In genomic region chr19:41311613-41312012, GRCh38 we compare ENCODE assay signal across 10 cellular contexts. TPM values are rescaled to one million over a fixed set of nuclear protein-coding genes. Genes with fewer than 3 reads are reported as not detected.
DNase-seq lines count a peak whose midpoint lies in the region; ATAC-seq lines count a peak whose summit lies in the region.
"Had no signal": no experiment of that assay in that cellular context is flagged by ENCODE, and none has a peak within 500 bp of the region (broad histone marks: within the 10 kb centered on the region; RNA-seq: fewer than 3 reads in every experiment).

No MANE protein-coding gene starts in this region.

- ATAC-seq in T-helper 17 cell (no peak), GM19035 (IDR thresholded peaks at IDR 0.05; ENCODE audit: unreplicated experiment) (no peak), GM18517 (IDR thresholded peaks at IDR 0.05; ENCODE audit: unreplicated experiment) (no peak)
- ATAC-seq in stimulated activated naive CD8-positive, alpha-beta T cell treated with anti-CD3 and anti-CD28 coated beads, Interleukin-15, amount 100 ng/mL, for 72 hours = no peak

- peak overlapping the region; percentile 95 for H3K4me3 Mint-ChIP-seq in activated naive CD4-positive, alpha-beta T cell treated with anti-CD3 and anti-CD28 coated beads for 36 hours
- peak overlapping the region; percentile 66 for H3K4me3 Mint-ChIP-seq in T-helper 17 cell
- peak overlapping the region; percentile 88 to 99 for H3K4me3 Mint-ChIP-seq in stimulated activated naive CD8-positive, alpha-beta T cell treated with anti-CD3 and anti-CD28 coated beads, Interleukin-15, amount 100 ng/mL, for 72 hours

- peaks cover 61% of the 10 kb centered on the region for H3K4me1 Mint-ChIP-seq in activated naive CD4-positive, alpha-beta T cell treated with anti-CD3 and anti-CD28 coated beads for 36 hours (ENCODE audit: low read depth)
- H3K4me1 Mint-ChIP-seq in T-helper 17 cell = peaks cover 55% of the 10 kb centered on the region
- H3K4me1 Mint-ChIP-seq in stimulated activated naive CD8-positive, alpha-beta T cell treated with anti-CD3 and anti-CD28 coated beads, Interleukin-15, amount 100 ng/mL, for 72 hours = peaks cover 55% of the 10 kb centered on the region

- DNase-seq in activated naive CD4-positive, alpha-beta T cell treated with anti-CD3 and anti-CD28 coated beads for 36 hours = no peak
- DNase-seq in activated naive CD4-positive, alpha-beta T cell treated with anti-CD3 and anti-CD28 coated beads, Interleukin-2, amount 50 U/mL, for 16 hours = no peak
- DNase-seq in T-helper 17 cell = no peak
- DNase-seq in glomerular visceral epithelial cell (ENCODE audit: extremely low spot score) = peak; percentile 24
- no peak for DNase-seq in stimulated activated naive CD8-positive, alpha-beta T cell treated with anti-CD3 and anti-CD28 coated beads, Interleukin-15, amount 100 ng/mL, for 72 hours
- DNase-seq in ecto neural progenitor cell (ENCODE audit: low spot score) = no peak
- DNase-seq: cortex of kidney, NCI-H1694 had no signal

- no peak overlapping the region for H3K27ac Mint-ChIP-seq in activated naive CD4-positive, alpha-beta T cell treated with anti-CD3 and anti-CD28 coated beads for 36 hours
- peak overlapping the region; percentile 100 for H3K27ac Mint-ChIP-seq in T-helper 17 cell
- peak overlapping the region in 1 of 2 donors; percentile 64 for H3K27ac Mint-ChIP-seq in stimulated activated naive CD8-positive, alpha-beta T cell treated with anti-CD3 and anti-CD28 coated beads, Interleukin-15, amount 100 ng/mL, for 72 hours

- H3K36me3 Mint-ChIP-seq in activated naive CD4-positive, alpha-beta T cell treated with anti-CD3 and anti-CD28 coated beads for 36 hours (ENCODE audit: low read depth) = peaks cover 34% of the 10 kb centered on the region
- peaks cover 18% of the 10 kb centered on the region for H3K36me3 Mint-ChIP-seq in T-helper 17 cell (ENCODE audit: low read depth)

- CTCF ChIA-PET in activated naive CD4-positive, alpha-beta T cell treated with anti-CD3 and anti-CD28 coated beads for 36 hours (lab: Charles Lee) = interaction anchor here (0.7 to 1.7 kb wide), 3 partner anchors 10 to 252 kb away, joined by 3 read pairs; no protein-coding TSS in a partner anchor

- H3K9me3 ChIP-seq in T-helper 17 cell (ENCODE audit: control insufficient read depth, low read length, poor library complexity, severe bottlenecking) = no peaks in the 10 kb centered on the region

- intact Hi-C loops in activated naive CD4-positive, alpha-beta T cell treated with anti-CD3 and anti-CD28 coated beads for 36 hours (cut with micrococcal nuclease) = no loop called here

- H3K9me3 Mint-ChIP-seq in activated naive CD4-positive, alpha-beta T cell treated with anti-CD3 and anti-CD28 coated beads for 36 hours = no peaks in the 10 kb centered on the region
- H3K9me3 Mint-ChIP-seq in stimulated activated naive CD8-positive, alpha-beta T cell treated with anti-CD3 and anti-CD28 coated beads, Interleukin-15, amount 100 ng/mL, for 72 hours = no peaks in the 10 kb centered on the region

- H3K27me3 Mint-ChIP-seq in activated naive CD4-positive, alpha-beta T cell treated with anti-CD3 and anti-CD28 coated beads for 36 hours (ENCODE audit: low read depth) = no peaks in the 10 kb centered on the region
- H3K27me3 Mint-ChIP-seq in T-helper 17 cell = no peaks in the 10 kb centered on the region
- H3K27me3 Mint-ChIP-seq in stimulated activated naive CD8-positive, alpha-beta T cell treated with anti-CD3 and anti-CD28 coated beads, Interleukin-15, amount 100 ng/mL, for 72 hours = no peaks in the 10 kb centered on the region

RNA-seq across cellular contexts. Expression of gene CCDC97, which starts 1.6 kb away (rescaled TPM):
- 10 to 100 TPM; 14.9 to 15.8 TPM for total RNA-seq in activated naive CD4-positive, alpha-beta T cell treated with anti-CD3 and anti-CD28 coated beads for 36 hours
- total RNA-seq in T-helper 17 cell = 10 to 100 TPM; 34.7 to 35.4 TPM

RNA-seq across cellular contexts. Expression of gene TGFB1, which starts 42.1 kb away (rescaled TPM):
- total RNA-seq in activated naive CD4-positive, alpha-beta T cell treated with anti-CD3 and anti-CD28 coated beads for 36 hours = 10 to 100 TPM; 94.4 to 95.6 TPM
- total RNA-seq in T-helper 17 cell = 100 to 1,000 TPM; 408 to 431 TPM

RNA-seq across cellular contexts. Expression of gene HNRNPUL1, which starts 47.4 kb away (rescaled TPM):
- total RNA-seq in activated naive CD4-positive, alpha-beta T cell treated with anti-CD3 and anti-CD28 coated beads for 36 hours = 100 to 1,000 TPM; 298 to 301 TPM
- 100 to 1,000 TPM; 316 to 329 TPM for total RNA-seq in T-helper 17 cell

RNA-seq across cellular contexts. Expression of gene B9D2, which starts 52.3 kb away (rescaled TPM):
- total RNA-seq in activated naive CD4-positive, alpha-beta T cell treated with anti-CD3 and anti-CD28 coated beads for 36 hours = 1 to 10 TPM; 3.5 to 4.1 TPM
- 10 to 100 TPM; 37.1 to 41.4 TPM for total RNA-seq in T-helper 17 cell

Comparison
In these comparisons a context has a peak if more than half of its experiments do, and no peak if none do; other contexts are left out.
1. RNA of gene TGFB1, which starts 42.1 kb away (total RNA-seq): 408 to 431 TPM in T-helper 17 cell; 94.4 to 95.6 TPM in activated naive CD4-positive, alpha-beta T cell treated with anti-CD3 and anti-CD28 coated beads for 36 hours; every median in the first group is over 4 times any median in the second.
2. Peak in every context shown above with its lines, with median percentiles within 50 percentile points of each other: H3K4me3 Mint-ChIP-seq.